ENCODE assay signal across 12 cellular contexts in genomic region chr4:1233641-1234277, GRCh38. TPM values are rescaled to one million over a fixed set of nuclear protein-coding genes. Genes with fewer than 3 reads are reported as not detected.
DNase-seq lines count a peak whose midpoint lies in the region; ATAC-seq, FAIRE-seq and TF ChIP-seq lines count a peak whose summit lies in the region.
"Had no signal": no experiment of that assay in that cellular context is flagged by ENCODE, and none has a peak within 500 bp of the region (broad histone marks: within the 10 kb centered on the region; RNA-seq: fewer than 3 reads in every experiment).

No MANE protein-coding gene starts in this region.

- no peak overlapping the region for H3K4me3 Mint-ChIP-seq in activated T-cell treated with anti-CD3 and anti-CD28 coated beads, Interleukin-2, amount 50 U/mL, for 72 hours
- no peak overlapping the region for H3K4me3 Mint-ChIP-seq in activated T-cell treated with anti-CD3 and anti-CD28 coated beads, Interleukin-2, amount 50 U/mL, for 4 hours
- H3K4me3 Mint-ChIP-seq: activated CD4-positive, alpha-beta T cell treated with anti-CD3 and anti-CD28 coated beads, Interleukin-2, amount 10 ng/mL, durations not matched to agents 24 days and 14 days; naive thymus-derived CD8-positive, alpha-beta T cell had no signal

- peaks cover 3 to 48% of the 10 kb centered on the region in 2 experiments for H3K36me3 ChIP-seq in endothelial cell of umbilical vein (ENCODE audit: control insufficient read depth in 2 of 2, extremely low read depth in 1 of 2, insufficient read depth in 2 of 2, low read length in 2 of 2)
- peaks cover 81% of the 10 kb centered on the region for H3K36me3 ChIP-seq in upper lobe of right lung

- H3K9ac ChIP-seq in endothelial cell of umbilical vein (replicated peaks; ENCODE audit: extremely low read depth, insufficient read depth, low read length), result peak overlapping the region; percentile 18

- peaks cover 22% of the 10 kb centered on the region for H3K4me1 ChIP-seq in endothelial cell of umbilical vein (ENCODE audit: control insufficient read depth, extremely low read depth, insufficient read depth, low read length)
- H3K4me1 ChIP-seq in upper lobe of right lung, result peaks cover 21% of the 10 kb centered on the region
- H3K4me1 ChIP-seq: A549 had no signal

- no peak for TF ChIP-seq POLR2A in endothelial cell of umbilical vein (IDR thresholded peaks at IDR 0.05; ENCODE audit: low read depth, low read length)

- H3K4me2 ChIP-seq in endothelial cell of umbilical vein (ENCODE audit: insufficient read depth, low read length), result no peak overlapping the region
- H3K4me2 ChIP-seq: A549 had no signal

- DNase-seq in activated T-cell treated with anti-CD3 and anti-CD28 coated beads, Interleukin-2, amount 50 U/mL, for 72 hours, result no peak
- no peak for DNase-seq in activated T-cell treated with anti-CD3 and anti-CD28 coated beads, Interleukin-2, amount 50 U/mL, for 4 hours
- DNase-seq in endothelial cell of umbilical vein (ENCODE audit: low read depth, low spot score) (peak; percentile 30), lung microvascular endothelial cell (ENCODE audit: low read depth in 2 of 2) (peak; percentile 62 to 72), upper lobe of right lung (peak; percentile 59), NCI-H1092 (lab: John Stamatoyannopoulos, UW) (no peak), OCI-M1 (lab: John Stamatoyannopoulos, UW) (no peak), nucleus accumbens (lab: John Stamatoyannopoulos, UW) (no peak)
- DNase-seq: activated CD4-positive, alpha-beta T cell treated with anti-CD3 and anti-CD28 coated beads, Interleukin-2, amount 10 ng/mL, durations not matched to agents 24 days and 14 days had no signal

- intact Hi-C loops in endothelial cell of umbilical vein (cut with micrococcal nuclease), result loop anchor here (1.0 kb wide), 1 partner anchor 15 kb away; no protein-coding TSS in a partner anchor
- intact Hi-C loops in upper lobe of right lung (cut with DNase I), result no loop called here

- H3K9me3 ChIP-seq in endothelial cell of umbilical vein (replicated peaks; ENCODE audit: control insufficient read depth, insufficient read depth, low read length) (no peaks in the 10 kb centered on the region), upper lobe of right lung (no peaks in the 10 kb centered on the region)
- H3K9me3 ChIP-seq: A549 had no signal

- H3K9me3 Mint-ChIP-seq in activated T-cell treated with anti-CD3 and anti-CD28 coated beads, Interleukin-2, amount 50 U/mL, for 72 hours, result no peaks in the 10 kb centered on the region
- H3K9me3 Mint-ChIP-seq in activated T-cell treated with anti-CD3 and anti-CD28 coated beads, Interleukin-2, amount 50 U/mL, for 4 hours, result no peaks in the 10 kb centered on the region
- H3K9me3 Mint-ChIP-seq: activated CD4-positive, alpha-beta T cell treated with anti-CD3 and anti-CD28 coated beads, Interleukin-2, amount 10 ng/mL, durations not matched to agents 24 days and 14 days; naive thymus-derived CD8-positive, alpha-beta T cell had no signal

- peaks cover 9% of the 10 kb centered on the region for H3K79me2 ChIP-seq in endothelial cell of umbilical vein (ENCODE audit: control insufficient read depth, insufficient read depth, low read length)

- H3K27me3 Mint-ChIP-seq in activated T-cell treated with anti-CD3 and anti-CD28 coated beads, Interleukin-2, amount 50 U/mL, for 72 hours (ENCODE audit: low read depth), result no peaks in the 10 kb centered on the region
- no peaks in the 10 kb centered on the region for H3K27me3 Mint-ChIP-seq in activated T-cell treated with anti-CD3 and anti-CD28 coated beads, Interleukin-2, amount 50 U/mL, for 4 hours (ENCODE audit: low read depth)
- H3K27me3 Mint-ChIP-seq: activated CD4-positive, alpha-beta T cell treated with anti-CD3 and anti-CD28 coated beads, Interleukin-2, amount 10 ng/mL, durations not matched to agents 24 days and 14 days; naive thymus-derived CD8-positive, alpha-beta T cell had no signal

- H4K20me1 ChIP-seq in endothelial cell of umbilical vein (replicated peaks; ENCODE audit: control insufficient read depth, extremely low read depth, insufficient read depth, low read length), result no peaks in the 10 kb centered on the region

- H3K4me3 ChIP-seq in endothelial cell of umbilical vein (replicated peaks in 1 of 3; ENCODE audit: insufficient read depth in 1 of 3, low read depth in 1 of 3, low read length in 3 of 3), result no peak overlapping the region
- no peak overlapping the region for H3K4me3 ChIP-seq in upper lobe of right lung
- H3K4me3 ChIP-seq: A549 had no signal

- peak overlapping the region; percentile 79 for H3K27ac Mint-ChIP-seq in activated T-cell treated with anti-CD3 and anti-CD28 coated beads, Interleukin-2, amount 50 U/mL, for 72 hours
- H3K27ac Mint-ChIP-seq: activated CD4-positive, alpha-beta T cell treated with anti-CD3 and anti-CD28 coated beads, Interleukin-2, amount 10 ng/mL, durations not matched to agents 24 days and 14 days had no signal

- FAIRE-seq in endothelial cell of umbilical vein (lab: Jason Lieb, UNC), result no peak
- FAIRE-seq: A549, colon had no signal

- H2AFZ ChIP-seq in endothelial cell of umbilical vein (ENCODE audit: low read depth, low read length), result no peak overlapping the region

- POLR2A ChIA-PET in endothelial cell of umbilical vein (lab: Charles Lee), result interaction anchor here (1.7 kb wide), 1 partner anchor 15 kb away, joined by 4 read pairs; the partner anchor contains the start of gene CTBP1

- peaks cover 1 to 11% of the 10 kb centered on the region in 2 donors for H3K36me3 Mint-ChIP-seq in activated T-cell treated with anti-CD3 and anti-CD28 coated beads, Interleukin-2, amount 50 U/mL, for 72 hours (ENCODE audit: insufficient read depth in 2 of 2)
- H3K36me3 Mint-ChIP-seq in activated T-cell treated with anti-CD3 and anti-CD28 coated beads, Interleukin-2, amount 50 U/mL, for 4 hours (ENCODE audit: insufficient read depth), result peaks cover 28% of the 10 kb centered on the region

- peak overlapping the region; percentile 84 for H3K27ac ChIP-seq in endothelial cell of umbilical vein (ENCODE audit: insufficient read depth, low read depth, low read length)
- H3K27ac ChIP-seq in upper lobe of right lung, result peak overlapping the region; percentile 63
- H3K27ac ChIP-seq: A549 had no signal

- H3K4me1 Mint-ChIP-seq in activated T-cell treated with anti-CD3 and anti-CD28 coated beads, Interleukin-2, amount 50 U/mL, for 72 hours (ENCODE audit: low read depth), result no peaks in the 10 kb centered on the region
- H3K4me1 Mint-ChIP-seq in activated T-cell treated with anti-CD3 and anti-CD28 coated beads, Interleukin-2, amount 50 U/mL, for 4 hours (ENCODE audit: low read depth), result peaks cover under 1% of the 10 kb centered on the region
- H3K4me1 Mint-ChIP-seq: activated CD4-positive, alpha-beta T cell treated with anti-CD3 and anti-CD28 coated beads, Interleukin-2, amount 10 ng/mL, durations not matched to agents 24 days and 14 days had no signal

- dilution Hi-C loops in endothelial cell of umbilical vein (cut with MboI; ENCODE audit: extremely low pct_ligation_motif_present, low sequenced_read_pairs), result no loop called here

- H3K9me1 ChIP-seq in endothelial cell of umbilical vein (replicated peaks; ENCODE audit: control insufficient read depth, extremely low read depth, insufficient read depth, low read length), result no peaks in the 10 kb centered on the region

- no peaks in the 10 kb centered on the region for H3K27me3 ChIP-seq in endothelial cell of umbilical vein (ENCODE audit: control insufficient read depth in 2 of 2, insufficient read depth in 2 of 2, low read length in 2 of 2)
- no peaks in the 10 kb centered on the region for H3K27me3 ChIP-seq in upper lobe of right lung

- BruUV-seq in endothelial cell of umbilical vein (replicated peaks; lab: Mats Ljungman, UMichigan), result no TSS peak

- ATAC-seq in activated T-cell treated with anti-CD3 and anti-CD28 coated beads, Interleukin-2, amount 50 U/mL, for 72 hours (replicated peaks in 1 of 2), result no peak
- no peak for ATAC-seq in activated T-cell treated with anti-CD3 and anti-CD28 coated beads, Interleukin-2, amount 50 U/mL, for 4 hours
- peak; percentile 40 for ATAC-seq in upper lobe of right lung
- ATAC-seq: naive thymus-derived CD8-positive, alpha-beta T cell had no signal

- TF ChIP-seq CTCF in endothelial cell of umbilical vein (IDR thresholded peaks at IDR 0.05; ENCODE audit: extremely low read depth in 1 of 2, insufficient read depth in 1 of 2, low read depth in 1 of 2, low read length in 2 of 2), result peak; percentile 23 to 63
- TF ChIP-seq CTCF in upper lobe of right lung (IDR thresholded peaks at IDR 0.05), result peak; percentile 44

- CTCF ChIA-PET in endothelial cell of umbilical vein (lab: Charles Lee), result interaction anchor here (0.7 to 1.8 kb wide), 9 partner anchors 10 to 190 kb away, joined by 3 to 9 read pairs (median 5); no protein-coding TSS in a partner anchor

RNA-seq across cellular contexts. Expression of gene CTBP1, which starts 15.2 kb away (rescaled TPM):
- total RNA-seq in activated T-cell treated with anti-CD3 and anti-CD28 coated beads, Interleukin-2, amount 50 U/mL, for 72 hours, result 100 to 1,000 TPM; 182 to 190 TPM
- total RNA-seq in activated T-cell treated with anti-CD3 and anti-CD28 coated beads, Interleukin-2, amount 50 U/mL, for 4 hours, result 100 to 1,000 TPM; 166 to 186 (median 177) TPM
- 155 and 165 TPM in 2 replicates for total RNA-seq in endothelial cell of umbilical vein
- polyA plus RNA-seq in endothelial cell of umbilical vein, result 167 and 314 TPM in 2 replicates
- 124 and 169 TPM in 2 replicates for polyA plus RNA-seq in endothelial cell of umbilical vein (2011; cell fraction: cytosol; rRNA removed)
- 196 and 256 TPM in 2 replicates for polyA plus RNA-seq in endothelial cell of umbilical vein (2011; cell fraction: nucleus; rRNA removed)
- 85.0 and 104 TPM in 2 replicates for polyA plus RNA-seq in endothelial cell of umbilical vein (2012)
- 116 and 118 TPM in 2 replicates for polyA minus RNA-seq in endothelial cell of umbilical vein
- polyA minus RNA-seq in endothelial cell of umbilical vein (2011; cell fraction: cytosol; rRNA and poly(A)+ RNA removed), result 109 TPM
- polyA minus RNA-seq in endothelial cell of umbilical vein (2011; cell fraction: nucleus; rRNA and poly(A)+ RNA removed), result 50.4 and 95.0 TPM in 2 replicates
- total RNA-seq in lung microvascular endothelial cell, result 166 and 239 TPM in 2 replicates
- 169 TPM for total RNA-seq in upper lobe of right lung

RNA-seq across cellular contexts. Expression of gene MAEA, which starts 55.9 kb away (rescaled TPM):
- 10 to 100 TPM; 38.4 to 48.4 TPM for total RNA-seq in activated T-cell treated with anti-CD3 and anti-CD28 coated beads, Interleukin-2, amount 50 U/mL, for 72 hours
- 10 to 100 TPM; 61.9 to 66.9 (median 65.3) TPM for total RNA-seq in activated T-cell treated with anti-CD3 and anti-CD28 coated beads, Interleukin-2, amount 50 U/mL, for 4 hours
- 66.0 and 66.6 TPM in 2 replicates for total RNA-seq in endothelial cell of umbilical vein
- polyA plus RNA-seq in endothelial cell of umbilical vein, result 108 and 116 TPM in 2 replicates
- 76.2 and 86.7 TPM in 2 replicates for polyA plus RNA-seq in endothelial cell of umbilical vein (2011; cell fraction: cytosol; rRNA removed)
- 147 and 154 TPM in 2 replicates for polyA plus RNA-seq in endothelial cell of umbilical vein (2011; cell fraction: nucleus; rRNA removed)
- 44.7 and 52.0 TPM in 2 replicates for polyA plus RNA-seq in endothelial cell of umbilical vein (2012)
- polyA minus RNA-seq in endothelial cell of umbilical vein, result 59.6 and 76.9 TPM in 2 replicates
- polyA minus RNA-seq in endothelial cell of umbilical vein (2011; cell fraction: cytosol; rRNA and poly(A)+ RNA removed), result 33.8 TPM
- 40.5 and 65.3 TPM in 2 replicates for polyA minus RNA-seq in endothelial cell of umbilical vein (2011; cell fraction: nucleus; rRNA and poly(A)+ RNA removed)
- total RNA-seq in lung microvascular endothelial cell, result 35.7 and 49.2 TPM in 2 replicates
- total RNA-seq in upper lobe of right lung, result 63.2 TPM

Comparison
In these comparisons a context has a peak if more than half of its experiments do, and no peak if none do; other contexts are left out.
1. DNase-seq: peak in endothelial cell of umbilical vein (single experiment), lung microvascular endothelial cell (2 of 2) and upper lobe of right lung (single experiment); none in activated T-cell treated with anti-CD3 and anti-CD28 coated beads, Interleukin-2, amount 50 U/mL, for 72 hours (0 of 2), activated T-cell treated with anti-CD3 and anti-CD28 coated beads, Interleukin-2, amount 50 U/mL, for 4 hours (single experiment), NCI-H1092 (single experiment), OCI-M1 (single experiment) and nucleus accumbens (0 of 56).